ENCODE assay signal across 8 cellular contexts in the genomic region with DNA sequence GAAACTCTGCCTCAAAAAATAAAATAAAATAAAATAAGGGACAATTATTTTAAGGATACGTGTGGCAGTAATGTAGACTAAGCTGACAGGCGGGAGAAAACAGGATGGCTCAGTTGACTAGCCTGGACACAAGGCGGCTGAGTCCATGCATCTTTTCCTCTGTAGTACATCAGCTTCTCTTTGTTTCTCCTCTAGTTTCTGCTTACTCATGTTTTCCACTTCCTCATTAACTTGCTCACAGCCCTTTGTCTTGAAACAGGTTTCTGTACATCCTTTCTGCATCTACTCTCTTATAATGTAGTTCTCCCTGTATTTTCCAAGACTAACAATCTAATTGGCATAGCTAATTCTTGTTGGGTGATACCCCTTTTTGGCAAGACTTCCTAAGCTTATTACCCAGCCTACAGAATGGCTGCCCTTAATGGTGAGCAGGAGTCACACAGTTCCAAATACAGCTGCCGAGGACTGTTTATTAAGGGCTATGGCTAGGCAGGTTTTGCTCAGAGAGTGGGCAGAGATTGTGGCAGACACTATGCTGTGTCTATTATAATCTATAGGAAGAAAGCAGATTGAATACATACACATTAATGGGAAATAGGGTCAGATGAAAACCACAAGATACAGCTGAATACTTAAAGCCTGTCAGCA. TPM values are rescaled to one million over a fixed set of nuclear protein-coding genes. Genes with fewer than 3 reads are reported as not detected.
DNase-seq lines count a peak whose midpoint lies in the region; ATAC-seq and TF ChIP-seq lines count a peak whose summit lies in the region.

No MANE protein-coding gene starts in this region.

- no peak overlapping the region for H3K4me3 Mint-ChIP-seq in stimulated activated naive CD8-positive, alpha-beta T cell treated with anti-CD3 and anti-CD28 coated beads, Interleukin-15, Interleukin-2, amounts not matched to agents 100 ng/mL and 50 ng/mL, for 24 hours

- H3K79me2 ChIP-seq in KMS-11 (ENCODE audit: insufficient read depth, low read depth): no peaks in the 10 kb centered on the region

- H3K27ac ChIP-seq in KMS-11: no peak overlapping the region; the same call in 1 of the 2 replicates
- H3K27ac ChIP-seq in ovary: no peak overlapping the region

- no peaks in the 10 kb centered on the region for H3K27me3 Mint-ChIP-seq in stimulated activated naive CD8-positive, alpha-beta T cell treated with anti-CD3 and anti-CD28 coated beads, Interleukin-15, Interleukin-2, amounts not matched to agents 100 ng/mL and 50 ng/mL, for 24 hours

- no peak for TF ChIP-seq EP300 in ovary (IDR thresholded peaks at IDR 0.05)

- intact Hi-C loops in ovary (cut with DNase I): no loop called here

- no peaks in the 10 kb centered on the region for H4K20me1 ChIP-seq in KMS-11 (ENCODE audit: insufficient read depth)

- ATAC-seq in GM21447 (IDR thresholded peaks at IDR 0.05; ENCODE audit: unreplicated experiment): peak; percentile 83

- peak overlapping the region; percentile 14 for H3K27ac Mint-ChIP-seq in stimulated activated naive CD8-positive, alpha-beta T cell treated with anti-CD3 and anti-CD28 coated beads, Interleukin-15, Interleukin-2, amounts not matched to agents 100 ng/mL and 50 ng/mL, for 24 hours

- H3K4me1 Mint-ChIP-seq in stimulated activated naive CD8-positive, alpha-beta T cell treated with anti-CD3 and anti-CD28 coated beads, Interleukin-15, Interleukin-2, amounts not matched to agents 100 ng/mL and 50 ng/mL, for 24 hours (ENCODE audit: low read depth): peaks cover 10% of the 10 kb centered on the region

- peaks cover 27% of the 10 kb centered on the region for H3K36me3 Mint-ChIP-seq in stimulated activated naive CD8-positive, alpha-beta T cell treated with anti-CD3 and anti-CD28 coated beads, Interleukin-15, Interleukin-2, amounts not matched to agents 100 ng/mL and 50 ng/mL, for 24 hours (ENCODE audit: low read depth)

- no peaks in the 10 kb centered on the region for H3K9me3 ChIP-seq in ovary

- DNase-seq in GM12865 (ENCODE audit: low read depth): peak; percentile 15
- peak; percentile 63 for DNase-seq in astrocyte of the hippocampus (ENCODE audit: low read depth, low spot score)
- DNase-seq in GM03348 (ENCODE audit: low spot score): no peak
- DNase-seq in NCI-H1048 (lab: John Stamatoyannopoulos, UW): no peak
- no peak for DNase-seq in ovary

- H3K27me3 ChIP-seq in KMS-11 (ENCODE audit: insufficient read depth, low read depth) (no peaks in the 10 kb centered on the region), ovary (no peaks in the 10 kb centered on the region)

- no peak for TF ChIP-seq CTCF in GM12865 (IDR thresholded peaks at IDR 0.05; ENCODE audit: insufficient read depth, low read depth, low read length, missing control alignments)
- no peak for TF ChIP-seq CTCF in KMS-11 (conservative IDR thresholded peaks at IDR 0.05; ENCODE audit: low read depth, low read length)
- no peak for TF ChIP-seq CTCF in ovary (IDR thresholded peaks at IDR 0.05)

- H3K4me2 ChIP-seq in KMS-11: 0 out of 2 replicates have a peak overlapping the region, but pooled peaks have one; percentile 17

- H3K4me3 ChIP-seq in GM12865 (ENCODE audit: low read depth, low read length) (no peak overlapping the region), KMS-11 (IDR thresholded peaks at IDR 0.05; ENCODE audit: insufficient read depth, low read depth, low read length) (no peak overlapping the region), ovary (no peak overlapping the region)

- no peak for TF ChIP-seq POLR2A in ovary (IDR thresholded peaks at IDR 0.05)

- H3K36me3 ChIP-seq in KMS-11 (ENCODE audit: insufficient read depth) (no peaks in the 10 kb centered on the region), ovary (no peaks in the 10 kb centered on the region)

- H3K9me3 Mint-ChIP-seq in stimulated activated naive CD8-positive, alpha-beta T cell treated with anti-CD3 and anti-CD28 coated beads, Interleukin-15, Interleukin-2, amounts not matched to agents 100 ng/mL and 50 ng/mL, for 24 hours: no peaks in the 10 kb centered on the region

- WGBS in ovary, 3 donors: 92 to 97% (median 94%) methylated on average over 4 of the region's 4 CpGs

- no peak overlapping the region for H2AFZ ChIP-seq in KMS-11 (ENCODE audit: low read depth)

- H3K4me1 ChIP-seq in KMS-11 (ENCODE audit: low read depth, poor library complexity, severe bottlenecking) (peaks cover 11% of the 10 kb centered on the region), ovary (ENCODE audit: insufficient read depth) (no peaks in the 10 kb centered on the region)

- H3K9ac ChIP-seq in KMS-11: no peak overlapping the region

RNA-seq across cellular contexts. Expression of gene KLF5, which starts 58.7 kb away (rescaled TPM):
- total RNA-seq in ovary: 10 to 100 TPM in 1 of 7 donors, 1 to 10 TPM in 6; 2.1 to 45.7 (median 6.9) TPM
- polyA plus RNA-seq in ovary: 1 to 10 TPM; 2.5 to 9.8 TPM

Comparison
In these comparisons a context has a peak if more than half of its experiments do, and no peak if none do; other contexts are left out.
1. DNase-seq: peak in GM12865 (single experiment) and astrocyte of the hippocampus (single experiment); none in GM03348 (single experiment), NCI-H1048 (single experiment) and ovary (0 of 5).